8 cellular contexts compared by ENCODE assay signal in the genomic region with DNA sequence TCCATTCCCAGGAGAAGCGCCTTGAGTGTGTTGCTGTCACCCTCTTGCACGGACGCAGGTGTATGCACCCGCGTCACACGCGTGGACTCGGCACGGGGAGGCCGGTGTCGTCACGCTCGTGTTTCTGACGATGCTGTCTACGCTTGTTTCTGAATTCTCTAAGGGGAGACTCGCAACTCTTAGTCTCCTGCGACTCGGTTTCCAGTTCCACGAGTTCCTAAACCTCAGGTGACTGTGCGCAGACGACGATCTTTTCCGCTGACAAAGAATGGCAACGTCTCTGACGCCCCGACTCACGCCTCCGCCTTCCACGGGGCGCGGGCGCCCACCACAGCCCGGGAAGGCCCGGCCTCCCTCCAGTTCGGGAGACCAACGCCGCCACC. TPM values are rescaled to one million over a fixed set of nuclear protein-coding genes. Genes with fewer than 3 reads are reported as not detected.
DNase-seq lines count a peak whose midpoint lies in the region; TF ChIP-seq lines count a peak whose summit lies in the region.

No MANE protein-coding gene starts in this region.

- H3K9ac ChIP-seq in OCI-LY3 (ENCODE audit: low read length) (peak overlapping the region; percentile 92), mesenchymal stem cell (ENCODE audit: low read length) (peak overlapping the region; percentile 97)

- peaks cover 85% of the 10 kb centered on the region for H3K79me2 ChIP-seq in OCI-LY3 (ENCODE audit: low read length)

- H2AFZ ChIP-seq in OCI-LY3 (ENCODE audit: low read depth, low read length) (no peak overlapping the region), mesenchymal stem cell (ENCODE audit: low read depth, low read length) (no peak overlapping the region)

- peak overlapping the region; percentile 86 to 89 for H3K4ac ChIP-seq in mesenchymal stem cell (ENCODE audit: low read depth in 1 of 2, low read length in 2 of 2)

- no peaks in the 10 kb centered on the region for H3K27me3 ChIP-seq in OCI-LY3 (ENCODE audit: low read depth, low read length)
- H3K27me3 ChIP-seq in mesenchymal stem cell (ENCODE audit: control insufficient read depth in 1 of 2, insufficient read depth in 1 of 2, low read length in 2 of 2): no peaks in the 10 kb centered on the region
- no peaks in the 10 kb centered on the region for H3K27me3 ChIP-seq in tibial artery

- peak overlapping the region; percentile 82 to 99 for H3K18ac ChIP-seq in mesenchymal stem cell (ENCODE audit: low read depth in 1 of 2, low read length in 2 of 2)

- intact Hi-C loops in dendritic cell treated with granulocyte-macrophage colony-stimulating factor and Interleukin-4, amounts not matched to agents 40 ng/mL and 50 ng/mL, for 4 days (cut with micrococcal nuclease): loop anchor here (1.0 to 2.0 kb wide), 3 partner anchors 8 to 118 kb away; a partner anchor contains a TSS
- intact Hi-C loops in tibial artery (cut with DNase I; ENCODE audit: low total_unique reads): no loop called here

- H3K4me1 ChIP-seq in OCI-LY3 (ENCODE audit: low read length) (peaks cover 42% of the 10 kb centered on the region), mesenchymal stem cell (ENCODE audit: control insufficient read depth, insufficient read depth, low read depth, low read length) (peaks cover 11% of the 10 kb centered on the region), tibial artery (peaks cover 0 to 33% (median 15%) of the 10 kb centered on the region in 4 donors)

- H3K36me3 ChIP-seq in OCI-LY3 (replicated peaks; ENCODE audit: low read depth, low read length) (peaks cover 45% of the 10 kb centered on the region), mesenchymal stem cell (ENCODE audit: control insufficient read depth in 1 of 2, insufficient read depth in 2 of 2, low read depth in 1 of 2, low read length in 2 of 2) (peaks cover 11 to 39% of the 10 kb centered on the region in 2 experiments), tibial artery (peaks cover 4 to 17% (median 17%) of the 10 kb centered on the region in 3 donors)

- H2BK5ac ChIP-seq in mesenchymal stem cell (ENCODE audit: low read depth, low read length, poor library complexity, severe bottlenecking): peak overlapping the region; percentile 68

- H2BK15ac ChIP-seq in mesenchymal stem cell (ENCODE audit: low read depth, poor library complexity, severe bottlenecking): peak overlapping the region; percentile 89

- peaks cover 67% of the 10 kb centered on the region for H3K4me1 Mint-ChIP-seq in activated T-cell treated with anti-CD3 and anti-CD28 coated beads, Interleukin-2, amount 50 U/mL, for 24 hours (ENCODE audit: low read depth)
- H3K4me1 Mint-ChIP-seq in dendritic cell treated with granulocyte-macrophage colony-stimulating factor and Interleukin-4, amounts not matched to agents 40 ng/mL and 50 ng/mL, for 4 days (ENCODE audit: low read depth): peaks cover 58% of the 10 kb centered on the region

- peak overlapping the region; percentile 61 for H3K4me2 ChIP-seq in OCI-LY3 (ENCODE audit: low read length)
- H3K4me2 ChIP-seq in mesenchymal stem cell (ENCODE audit: low read length, poor library complexity, severe bottlenecking): peak overlapping the region; percentile 94

- under 1% methylated on average over 37 of the region's 37 CpGs for WGBS in mesenchymal stem cell

- H3K36me3 Mint-ChIP-seq in activated T-cell treated with anti-CD3 and anti-CD28 coated beads, Interleukin-2, amount 50 U/mL, for 24 hours (ENCODE audit: low read depth): peaks cover 84% of the 10 kb centered on the region
- peaks cover 63% of the 10 kb centered on the region for H3K36me3 Mint-ChIP-seq in dendritic cell treated with granulocyte-macrophage colony-stimulating factor and Interleukin-4, amounts not matched to agents 40 ng/mL and 50 ng/mL, for 4 days (ENCODE audit: low read depth)

- H3K14ac ChIP-seq in mesenchymal stem cell (ENCODE audit: low read length in 2 of 2): peak overlapping the region in 1 of 2 experiments; percentile 92

- no peaks in the 10 kb centered on the region for H3K9me3 Mint-ChIP-seq in activated T-cell treated with anti-CD3 and anti-CD28 coated beads, Interleukin-2, amount 50 U/mL, for 24 hours
- H3K9me3 Mint-ChIP-seq in dendritic cell treated with granulocyte-macrophage colony-stimulating factor and Interleukin-4, amounts not matched to agents 40 ng/mL and 50 ng/mL, for 4 days: no peaks in the 10 kb centered on the region

- peaks cover 3% of the 10 kb centered on the region for H3K79me1 ChIP-seq in mesenchymal stem cell (replicated peaks; ENCODE audit: low read length, poor library complexity, severe bottlenecking)

- peak overlapping the region; percentile 99 for H3K27ac Mint-ChIP-seq in activated T-cell treated with anti-CD3 and anti-CD28 coated beads, Interleukin-2, amount 50 U/mL, for 24 hours
- H3K27ac Mint-ChIP-seq in dendritic cell treated with granulocyte-macrophage colony-stimulating factor and Interleukin-4, amounts not matched to agents 40 ng/mL and 50 ng/mL, for 4 days: peak overlapping the region; percentile 99

- in situ Hi-C loops in GM13976 (cut with MboI; ENCODE audit: low sequenced_read_pairs, unreplicated experiment): no loop called here

- H2BK120ac ChIP-seq in mesenchymal stem cell (ENCODE audit: low read depth, low read length): peak overlapping the region; percentile 77

- peak overlapping the region; percentile 45 for H4K8ac ChIP-seq in mesenchymal stem cell (ENCODE audit: low read length)

- peak overlapping the region; percentile 95 for H3K4me3 Mint-ChIP-seq in activated T-cell treated with anti-CD3 and anti-CD28 coated beads, Interleukin-2, amount 50 U/mL, for 24 hours
- H3K4me3 Mint-ChIP-seq in dendritic cell treated with granulocyte-macrophage colony-stimulating factor and Interleukin-4, amounts not matched to agents 40 ng/mL and 50 ng/mL, for 4 days: peak overlapping the region; percentile 89

- no peak overlapping the region for H2AK5ac ChIP-seq in mesenchymal stem cell (ENCODE audit: low read length, severe bottlenecking)

- H3K27ac ChIP-seq in OCI-LY3 (ENCODE audit: low read length) (peak overlapping the region; percentile 94), mesenchymal stem cell (ENCODE audit: low read length, poor library complexity, severe bottlenecking) (peak overlapping the region; percentile 52), tibial artery (peak overlapping the region; percentile 99)

- H3K4me3 ChIP-seq in OCI-LY3 (ENCODE audit: low read length) (peak overlapping the region; percentile 99), mesenchymal stem cell (ENCODE audit: insufficient read depth in 1 of 2, low read depth in 1 of 2, low read length in 2 of 2) (peak overlapping the region; percentile 92 to 99), tibial artery (peak overlapping the region; percentile 89 to 97)

- H3K9me3 ChIP-seq in OCI-LY3 (ENCODE audit: insufficient read depth, low read length) (no peaks in the 10 kb centered on the region), mesenchymal stem cell (ENCODE audit: control insufficient read depth, low read length) (no peaks in the 10 kb centered on the region), tibial artery (no peaks in the 10 kb centered on the region)

- H3K23ac ChIP-seq in mesenchymal stem cell (ENCODE audit: low read length in 2 of 2): peak overlapping the region in 1 of 2 experiments; percentile 99

- H3K27me3 Mint-ChIP-seq in activated T-cell treated with anti-CD3 and anti-CD28 coated beads, Interleukin-2, amount 50 U/mL, for 24 hours: no peaks in the 10 kb centered on the region
- no peaks in the 10 kb centered on the region for H3K27me3 Mint-ChIP-seq in dendritic cell treated with granulocyte-macrophage colony-stimulating factor and Interleukin-4, amounts not matched to agents 40 ng/mL and 50 ng/mL, for 4 days

- no peak for TF ChIP-seq CTCF in OCI-LY3 (IDR thresholded peaks at IDR 0.05; ENCODE audit: low read depth, low read length)
- TF ChIP-seq CTCF in tibial artery (IDR thresholded peaks at IDR 0.05): no peak
- no peak for TF ChIP-seq CTCF in GM13976 (IDR thresholded peaks at IDR 0.05; ENCODE audit: borderline replicate concordance, control extremely low read depth, extremely low read depth, insufficient read depth, missing control alignments)

- H2BK12ac ChIP-seq in mesenchymal stem cell (ENCODE audit: low read length in 2 of 2): peak overlapping the region; percentile 63 to 92

- H4K91ac ChIP-seq in mesenchymal stem cell (ENCODE audit: low read length): peak overlapping the region; percentile 90

- peaks cover 35% of the 10 kb centered on the region for H4K20me1 ChIP-seq in OCI-LY3 (ENCODE audit: insufficient read depth, low read length)

- no peak for DNase-seq in activated T-cell treated with anti-CD3 and anti-CD28 coated beads, Interleukin-2, amount 50 U/mL, for 24 hours
- no peak for DNase-seq in activated T-cell treated with anti-CD3 and anti-CD28 coated beads for 4 hours
- no peak for DNase-seq in mesenchymal stem cell
- DNase-seq in tibial artery: peak; percentile 31 to 80
- no peak for DNase-seq in GM13976 (ENCODE audit: low spot score)
- DNase-seq in GM03348 (ENCODE audit: low spot score): no peak

RNA-seq across cellular contexts. Expression of a gene that starts 0.6 kb away (rescaled TPM):
- polyA plus RNA-seq in mesenchymal stem cell (2013, experiment 1 of 2): 198 TPM
- 211 TPM for polyA plus RNA-seq in mesenchymal stem cell (2013, experiment 2 of 2)

RNA-seq across cellular contexts. Expression of a gene that starts 7.8 kb away (rescaled TPM):
- 18.0 TPM for polyA plus RNA-seq in mesenchymal stem cell (2013, experiment 1 of 2)
- 17.1 TPM for polyA plus RNA-seq in mesenchymal stem cell (2013, experiment 2 of 2)

RNA-seq across cellular contexts. Expression of a gene that starts 22.7 kb away (rescaled TPM):
- polyA plus RNA-seq in mesenchymal stem cell (2013, experiment 1 of 2): not detected
- not detected for polyA plus RNA-seq in mesenchymal stem cell (2013, experiment 2 of 2)

Comparison
In these comparisons a context has a peak if more than half of its experiments do, and no peak if none do; other contexts are left out.
1. DNase-seq: peak in tibial artery (2 of 2); none in activated T-cell treated with anti-CD3 and anti-CD28 coated beads, Interleukin-2, amount 50 U/mL, for 24 hours (single experiment), activated T-cell treated with anti-CD3 and anti-CD28 coated beads for 4 hours (single experiment), mesenchymal stem cell (single experiment), GM13976 (single experiment) and GM03348 (single experiment).
2. Peak in every context shown above with its lines, with median percentiles within 50 percentile points of each other: H3K27ac ChIP-seq and H3K4me3 ChIP-seq.